Comparison of ENCODE assay signal across 18 cellular contexts in the genomic region with DNA sequence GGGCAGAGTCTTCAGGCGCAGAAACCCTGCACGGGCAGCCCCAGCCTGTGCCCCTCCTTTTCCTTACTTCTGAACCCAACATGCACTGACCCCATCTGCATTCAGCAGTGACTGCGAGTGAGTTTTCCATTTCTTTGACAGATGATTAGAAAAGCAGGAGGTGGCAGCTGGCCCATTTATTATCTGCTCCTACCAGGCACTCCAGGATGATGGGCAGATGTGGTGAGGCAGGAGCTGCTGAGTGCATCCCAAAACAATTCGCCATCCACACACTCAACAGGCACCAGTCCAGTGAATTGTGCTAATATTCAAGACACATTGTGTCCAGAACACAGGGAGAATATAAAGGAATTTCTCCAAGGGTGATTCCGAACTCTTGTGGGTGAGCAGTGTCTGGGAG.
DNase-seq lines count a peak whose midpoint lies in the region; ATAC-seq, FAIRE-seq and TF ChIP-seq lines count a peak whose summit lies in the region.
"Had no signal": no experiment of that assay in that cellular context is flagged by ENCODE, and none has a peak within 500 bp of the region (broad histone marks: within the 10 kb centered on the region; RNA-seq: fewer than 3 reads in every experiment).

No MANE protein-coding gene starts in this region.

- H4K20me1 ChIP-seq in astrocyte (ENCODE audit: insufficient read depth, low read length) = no peaks in the 10 kb centered on the region
- no peaks in the 10 kb centered on the region for H4K20me1 ChIP-seq in keratinocyte (ENCODE audit: control insufficient read depth, extremely low read depth, insufficient read depth, low read length)
- no peaks in the 10 kb centered on the region for H4K20me1 ChIP-seq in Karpas-422 (ENCODE audit: insufficient read depth, low read depth, low read length)

- H3K9ac ChIP-seq in astrocyte (ENCODE audit: low read length) (no peak overlapping the region), keratinocyte (ENCODE audit: control insufficient read depth, extremely low read depth, insufficient read depth, low read length) (no peak overlapping the region), Karpas-422 (ENCODE audit: low read length) (no peak overlapping the region)

- H3K9me1 ChIP-seq in keratinocyte (ENCODE audit: control insufficient read depth, extremely low read depth, insufficient read depth, low read length) = no peaks in the 10 kb centered on the region

- dilution Hi-C loops in keratinocyte (cut with MboI; ENCODE audit: extremely low pct_ligation_motif_present, low sequenced_read_pairs) = no loop called here

- no peaks in the 10 kb centered on the region for H3K27me3 Mint-ChIP-seq in astrocyte (ENCODE audit: low read depth, unreplicated experiment)
- H3K27me3 Mint-ChIP-seq: B cell; CD4-positive, CD25-positive, alpha-beta regulatory T cell had no signal

- no peaks in the 10 kb centered on the region for H3K36me3 ChIP-seq in astrocyte (ENCODE audit: insufficient read depth, low read length)
- H3K36me3 ChIP-seq in keratinocyte (ENCODE audit: control insufficient read depth in 2 of 2, extremely low read depth in 1 of 2, insufficient read depth in 2 of 2, low read length in 2 of 2) = no peaks in the 10 kb centered on the region
- no peaks in the 10 kb centered on the region for H3K36me3 ChIP-seq in Karpas-422 (ENCODE audit: insufficient read depth, low read length)

- H3K4me2 ChIP-seq in astrocyte (ENCODE audit: low read length) (no peak overlapping the region), keratinocyte (ENCODE audit: control insufficient read depth, extremely low read depth, insufficient read depth, low read depth, low read length) (no peak overlapping the region), Karpas-422 (ENCODE audit: low read depth, low read length, poor library complexity, severe bottlenecking) (no peak overlapping the region)

- no peak overlapping the region for H3K4me3 Mint-ChIP-seq in astrocyte (ENCODE audit: unreplicated experiment)
- H3K4me3 Mint-ChIP-seq: B cell; CD4-positive, CD25-positive, alpha-beta regulatory T cell had no signal

- H3K27ac ChIP-seq in astrocyte (ENCODE audit: low read depth, low read length) = no peak overlapping the region
- no peak overlapping the region for H3K27ac ChIP-seq in keratinocyte (ENCODE audit: control insufficient read depth, insufficient read depth, low read length)
- no peak overlapping the region for H3K27ac ChIP-seq in Karpas-422 (ENCODE audit: low read length)

- ATAC-seq in HG03342 (IDR thresholded peaks at IDR 0.05; ENCODE audit: unreplicated experiment) = no peak
- no peak for ATAC-seq in HG02763 (IDR thresholded peaks at IDR 0.05; ENCODE audit: unreplicated experiment)
- ATAC-seq: Panc1, Right ventricle myocardium inferior had no signal

- no peak for TF ChIP-seq CTCF in astrocyte (IDR thresholded peaks at IDR 0.05; ENCODE audit: insufficient read depth, low read depth, low read length)
- TF ChIP-seq CTCF in keratinocyte (optimal IDR thresholded peaks at IDR 0.05 in 1 of 3, IDR thresholded peaks at IDR 0.05 in 1 of 3, conservative IDR thresholded peaks at IDR 0.05 in 1 of 3; ENCODE audit: extremely low read depth in 1 of 3, insufficient read depth in 2 of 3, low read length in 3 of 3) = no peak

- no peak overlapping the region for H3K27ac Mint-ChIP-seq in astrocyte (ENCODE audit: unreplicated experiment)
- H3K27ac Mint-ChIP-seq: B cell; CD4-positive, CD25-positive, alpha-beta regulatory T cell had no signal

- H3K4me1 Mint-ChIP-seq in astrocyte (ENCODE audit: low read depth, unreplicated experiment) = peaks cover 24% of the 10 kb centered on the region
- H3K4me1 Mint-ChIP-seq: B cell; CD4-positive, CD25-positive, alpha-beta regulatory T cell had no signal

- H3K4me1 ChIP-seq in astrocyte (ENCODE audit: insufficient read depth, low read length) (peaks cover 31% of the 10 kb centered on the region), keratinocyte (ENCODE audit: control insufficient read depth, extremely low read depth, insufficient read depth, low read length) (peaks cover 30% of the 10 kb centered on the region), Karpas-422 (ENCODE audit: low read length) (no peaks in the 10 kb centered on the region)
- H3K4me1 ChIP-seq: Caco-2 had no signal

- no peaks in the 10 kb centered on the region for H3K36me3 Mint-ChIP-seq in astrocyte (ENCODE audit: low read depth, unreplicated experiment)
- H3K36me3 Mint-ChIP-seq: CD4-positive, CD25-positive, alpha-beta regulatory T cell had no signal

- H3K79me2 ChIP-seq in astrocyte (ENCODE audit: insufficient read depth, low read length) = no peaks in the 10 kb centered on the region
- no peaks in the 10 kb centered on the region for H3K79me2 ChIP-seq in keratinocyte (ENCODE audit: control insufficient read depth, insufficient read depth, low read length)
- H3K79me2 ChIP-seq in Karpas-422 (ENCODE audit: low read length) = no peaks in the 10 kb centered on the region

- H3K9me2 ChIP-seq in Karpas-422 (replicated peaks; ENCODE audit: insufficient read depth, low read length) = no peaks in the 10 kb centered on the region

- H3K9me3 ChIP-seq in astrocyte (ENCODE audit: insufficient read depth, low read depth, low read length) = no peaks in the 10 kb centered on the region
- no peaks in the 10 kb centered on the region for H3K9me3 ChIP-seq in keratinocyte (ENCODE audit: control insufficient read depth, low read depth, low read length)
- no peaks in the 10 kb centered on the region for H3K9me3 ChIP-seq in Karpas-422 (ENCODE audit: low read length)
- H3K9me3 ChIP-seq: Caco-2 had no signal

- no peaks in the 10 kb centered on the region for H3K27me3 ChIP-seq in astrocyte (ENCODE audit: insufficient read depth, low read length)
- H3K27me3 ChIP-seq in keratinocyte (ENCODE audit: control insufficient read depth, extremely low read depth, insufficient read depth, low read length) = no peaks in the 10 kb centered on the region
- no peaks in the 10 kb centered on the region for H3K27me3 ChIP-seq in Karpas-422 (ENCODE audit: low read length)

- no peak overlapping the region for H3K4me3 ChIP-seq in astrocyte (ENCODE audit: insufficient read depth, low read depth, low read length)
- H3K4me3 ChIP-seq in keratinocyte (ENCODE audit: control insufficient read depth in 2 of 3, extremely low read depth in 1 of 3, insufficient read depth in 2 of 3, low read depth in 1 of 3, low read length in 3 of 3) = no peak overlapping the region
- H3K4me3 ChIP-seq in Karpas-422 (ENCODE audit: low read length) = no peak overlapping the region

- no peak for FAIRE-seq in astrocyte (lab: Jason Lieb, UNC)
- peak; percentile 64 for FAIRE-seq in keratinocyte (lab: Jason Lieb, UNC)

- DNase-seq in GM03348 (ENCODE audit: low spot score) (peak; percentile 66), NCI-H2171 treated with DMSO at 0.1 percent for 48 hours (lab: John Stamatoyannopoulos, UW) (peak; percentile 94), astrocyte (ENCODE audit: low read depth) (peak; percentile 88), keratinocyte (ENCODE audit: low read depth, low spot score) (no peak), Karpas-422 (no peak)
- DNase-seq: Caco-2; CD4-positive, CD25-positive, alpha-beta regulatory T cell; HCEC 1CT; KG1; NCI-H1092; NCI-H146; NCI-H2107; NCI-H446 treated with DMSO at 0.1 percent for 48 hours had no signal

- H2AFZ ChIP-seq in astrocyte (ENCODE audit: low read depth, low read length) (no peak overlapping the region), keratinocyte (ENCODE audit: control insufficient read depth, low read length) (no peak overlapping the region), Karpas-422 (ENCODE audit: low read length) (no peak overlapping the region)

- no peaks in the 10 kb centered on the region for H3K9me3 Mint-ChIP-seq in astrocyte (ENCODE audit: unreplicated experiment)

Comparison
In these comparisons a context has a peak if more than half of its experiments do, and no peak if none do; other contexts are left out.
1. DNase-seq: peak in GM03348 (single experiment), NCI-H2171 treated with DMSO at 0.1 percent for 48 hours (single experiment) and astrocyte (single experiment); none in keratinocyte (single experiment) and Karpas-422 (single experiment).